2 cellular contexts compared by ENCODE assay signal in genomic region chr3:107347717-107348116, GRCh38.
TF ChIP-seq lines count a peak whose summit lies in the region.

No MANE protein-coding gene starts in this region.

TF ChIP-seq in endothelial cell of umbilical vein, 7 proteins besides CTCF, POLR2A, EP300 and RAD21:
- no peak for TF ChIP-seq JUN (IDR thresholded peaks at IDR 0.05; ENCODE audit: borderline replicate concordance, insufficient read depth, insufficient read length, low read depth)
- TF ChIP-seq MAX (IDR thresholded peaks at IDR 0.05; ENCODE audit: insufficient read depth, insufficient read length): no peak
- TF ChIP-seq EZH2 (IDR thresholded peaks at IDR 0.05; ENCODE audit: borderline replicate concordance, low read depth, low read length, severe bottlenecking): no peak
- no peak for TF ChIP-seq POLR2AphosphoS5 (IDR thresholded peaks at IDR 0.05; ENCODE audit: insufficient read depth, low read depth, low read length)
- TF ChIP-seq GATA2 (IDR thresholded peaks at IDR 0.05; ENCODE audit: insufficient read depth, insufficient read length, low read depth, low read length): no peak
- TF ChIP-seq MYC (IDR thresholded peaks at IDR 0.05; ENCODE audit: low read depth, low read length): no peak
- no peak for TF ChIP-seq FOS (IDR thresholded peaks at IDR 0.05; ENCODE audit: borderline replicate concordance, insufficient read depth, low read length)
TF ChIP-seq in endothelial cell of umbilical vein: peak in this region for 0.

TF ChIP-seq in HepG2, 621 proteins besides CTCF, POLR2A, EP300 and RAD21:
- no peak for TF ChIP-seq GABPA (IDR thresholded peaks at IDR 0.05; ENCODE audit: low read depth, low read length)
- 0 out of 2 replicates have a peak, but pooled peaks have one; percentile 10 for TF ChIP-seq GABPA (CRISPR knock-in tag; IDR thresholded peaks at IDR 0.05; ENCODE audit: low read depth)
- no peak for TF ChIP-seq SNAI1 (CRISPR knock-in tag; IDR thresholded peaks at IDR 0.05; ENCODE audit: borderline replicate concordance)
- no peak for TF ChIP-seq BCL6 (CRISPR knock-in tag; IDR thresholded peaks at IDR 0.05)
